In the genomic region with DNA sequence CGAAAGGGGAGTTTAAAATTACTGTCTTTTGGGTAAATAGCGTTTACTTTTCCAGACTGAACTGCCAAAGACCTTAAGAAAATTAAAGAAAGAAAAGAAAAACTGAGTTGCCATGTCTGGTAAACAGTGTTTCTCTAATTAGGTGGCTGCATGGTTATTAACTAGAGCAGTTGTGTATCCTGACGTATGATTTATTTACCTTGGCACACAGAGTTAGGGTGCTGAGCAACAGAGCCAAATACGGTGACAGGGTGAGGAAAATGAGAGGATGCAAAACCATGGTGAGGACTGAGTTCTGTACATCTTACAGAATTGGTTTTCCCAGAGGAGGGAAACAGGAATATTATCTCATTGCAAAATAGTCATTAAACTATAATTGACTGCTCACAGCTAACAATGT, we compare ENCODE assay signal across 19 cellular contexts.
DNase-seq lines count a peak whose midpoint lies in the region; TF ChIP-seq lines count a peak whose summit lies in the region.
"Had no signal": no experiment of that assay in that cellular context is flagged by ENCODE, and none has a peak within 500 bp of the region (broad histone marks: within the 10 kb centered on the region; RNA-seq: fewer than 3 reads in every experiment).

No MANE protein-coding gene starts in this region.

- peaks cover 11 to 17% of the 10 kb centered on the region in 2 donors for H3K9me3 ChIP-seq in muscle layer of duodenum (ENCODE audit: control insufficient read depth in 1 of 2, low read length in 2 of 2)

- H3K27me3 Mint-ChIP-seq in brain: peaks cover 4% of the 10 kb centered on the region
- H3K27me3 Mint-ChIP-seq: activated naive CD4-positive, alpha-beta T cell treated with anti-CD3 and anti-CD28 coated beads, Interleukin-2, amount 50 U/mL, for 24 hours; CD4-positive, alpha-beta T cell had no signal

- H3K27ac ChIP-seq in muscle layer of duodenum (ENCODE audit: low read length): peak overlapping the region; percentile 5

- peak overlapping the region in 1 of 2 donors; percentile 14 for H3K4me3 ChIP-seq in muscle layer of duodenum (ENCODE audit: low read depth in 1 of 2, low read length in 2 of 2)
- H3K4me3 ChIP-seq: mucosa of descending colon had no signal

- peaks cover 22% of the 10 kb centered on the region for H3K36me3 Mint-ChIP-seq in brain
- H3K36me3 Mint-ChIP-seq: activated naive CD4-positive, alpha-beta T cell treated with anti-CD3 and anti-CD28 coated beads, Interleukin-2, amount 50 U/mL, for 24 hours had no signal

- H3K9me3 Mint-ChIP-seq in brain: peaks cover 23 to 46% (median 37%) of the 10 kb centered on the region in 5 experiments

- peak overlapping the region in 3 of 5 experiments; percentile 10 to 82 (median 63) for H3K27ac Mint-ChIP-seq in brain
- H3K27ac Mint-ChIP-seq: activated naive CD4-positive, alpha-beta T cell treated with anti-CD3 and anti-CD28 coated beads, Interleukin-2, amount 50 U/mL, for 24 hours; CD4-positive, alpha-beta T cell had no signal

- no peak for TF ChIP-seq POLR2A in erythroblast (IDR thresholded peaks at IDR 0.05; ENCODE audit: low read length)

- H3K4me1 ChIP-seq in muscle layer of duodenum (ENCODE audit: control insufficient read depth in 1 of 2, insufficient read depth in 2 of 2, low read length in 2 of 2): peaks cover 0 to 4% of the 10 kb centered on the region in 2 donors
- H3K4me1 ChIP-seq: parathyroid adenoma had no signal

- DNase-seq in NCI-H748 (lab: John Stamatoyannopoulos, UW; ENCODE audit: unreplicated experiment) (peak; percentile 53), NCI-H748 treated with DMSO at 0.1 percent for 48 hours (lab: John Stamatoyannopoulos, UW) (no peak), erythroblast (lab: John Stamatoyannopoulos, UW) (no peak), AG20443 (ENCODE audit: low spot score) (no peak), T1000 (lab: John Stamatoyannopoulos, UW) (no peak), NCI-H146 (lab: John Stamatoyannopoulos, UW) (no peak)
- DNase-seq: ACHN; activated CD4-positive, alpha-beta T cell treated with anti-CD3 and anti-CD28 coated beads, Interleukin-2, amount 50 U/mL, for 48 hours; activated T-cell treated with anti-CD3 and anti-CD28 coated beads, Interleukin-2, amount 50 U/mL, for 1 hour; CD4-positive, alpha-beta T cell; hippocampal formation; KG1; mucosa of descending colon; NCI-H510A; stimulated activated naive CD4-positive, alpha-beta T cell treated with Interleukin-2 at 50 U/mL for 16 hours had no signal

- TF ChIP-seq CTCF in brain (conservative IDR thresholded peaks at IDR 0.05): no peak

- peaks cover 29% of the 10 kb centered on the region for H3K4me1 Mint-ChIP-seq in brain
- H3K4me1 Mint-ChIP-seq: activated naive CD4-positive, alpha-beta T cell treated with anti-CD3 and anti-CD28 coated beads, Interleukin-2, amount 50 U/mL, for 24 hours had no signal

- no peak overlapping the region for H3K4me3 Mint-ChIP-seq in brain
- H3K4me3 Mint-ChIP-seq: activated naive CD4-positive, alpha-beta T cell treated with anti-CD3 and anti-CD28 coated beads, Interleukin-2, amount 50 U/mL, for 24 hours; CD4-positive, alpha-beta T cell had no signal

- no peaks in the 10 kb centered on the region for H3K36me3 ChIP-seq in muscle layer of duodenum (ENCODE audit: control insufficient read depth in 1 of 2, insufficient read depth in 2 of 2, low read length in 2 of 2)

- no peaks in the 10 kb centered on the region for H3K27me3 ChIP-seq in muscle layer of duodenum (ENCODE audit: low read depth, low read length)
